ENCODE assay signal across 19 cellular contexts in genomic region chr6:1279065-1279464, GRCh38.
DNase-seq lines count a peak whose midpoint lies in the region; FAIRE-seq and TF ChIP-seq lines count a peak whose summit lies in the region.
"Had no signal": no experiment of that assay in that cellular context is flagged by ENCODE, and none has a peak within 500 bp of the region (broad histone marks: within the 10 kb centered on the region; RNA-seq: fewer than 3 reads in every experiment).

No MANE protein-coding gene starts in this region.

- no peak overlapping the region for H3K4me3 Mint-ChIP-seq in nephron
- H3K4me3 Mint-ChIP-seq: CD4-positive, alpha-beta T cell; CD8-positive, alpha-beta memory T cell; H9 had no signal

- DNase-seq in WERI-Rb-1 (peak; percentile 36), superior temporal gyrus (ENCODE audit: extremely low spot score) (no peak), H54 (ENCODE audit: insufficient read length, low spot score) (no peak)
- DNase-seq in effector CD4-positive, alpha-beta T cell = no peak
- DNase-seq: CD4-positive, alpha-beta T cell; CD8-positive, alpha-beta memory T cell; DMS 273 treated with DMSO at 0.1 percent for 48 hours; DMS79; EL; GDM1; GM23248; H9 had no signal

- H3K36me3 Mint-ChIP-seq in nephron (ENCODE audit: low read depth) = no peaks in the 10 kb centered on the region
- H3K36me3 Mint-ChIP-seq: CD14-positive monocyte had no signal

- no peak overlapping the region for H3K9ac ChIP-seq in BLaER1 treated with 17β-estradiol and CSF1 and Interleukin-3, amounts not matched to agents 10 nM and 100 nM
- H3K9ac ChIP-seq: GM23248 had no signal

- peak overlapping the region in 8 of 11 experiments; percentile 28 to 61 (median 41); a peak in 11 of 22 replicates for H3K4me2 ChIP-seq in BLaER1 treated with 17β-estradiol and CSF1 and Interleukin-3, amounts not matched to agents 10 nM and 100 nM

- H3K27ac ChIP-seq in BLaER1 treated with 17β-estradiol and CSF1 and Interleukin-3, amounts not matched to agents 10 nM and 100 nM = no peak overlapping the region
- H3K27ac ChIP-seq in WERI-Rb-1 = no peak overlapping the region
- H3K27ac ChIP-seq: GM23248 had no signal

- H3K4me1 Mint-ChIP-seq in nephron = peaks cover 5% of the 10 kb centered on the region
- H3K4me1 Mint-ChIP-seq: CD14-positive monocyte; CD8-positive, alpha-beta memory T cell; H9 had no signal

- TF ChIP-seq CTCF in WERI-Rb-1 (IDR thresholded peaks at IDR 0.05; ENCODE audit: low read depth, low read length) (no peak), nephron (IDR thresholded peaks at IDR 0.05; ENCODE audit: unreplicated experiment in 3 of 3) (no peak)

- H3K4me1 ChIP-seq in BLaER1 treated with 17β-estradiol and CSF1 and Interleukin-3, amounts not matched to agents 10 nM and 100 nM = peaks cover 0 to 22% (median 15%) of the 10 kb centered on the region in 10 experiments; a peak in 12 of 20 replicates

- no peak overlapping the region for H3K4me3 ChIP-seq in BLaER1 treated with 17β-estradiol and CSF1 and Interleukin-3, amounts not matched to agents 10 nM and 100 nM
- no peak overlapping the region for H3K4me3 ChIP-seq in WERI-Rb-1 (ENCODE audit: low read depth, low read length)
- H3K4me3 ChIP-seq: GM12878, GM23248 had no signal

- H3K27me3 ChIP-seq in BLaER1 treated with 17β-estradiol and CSF1 and Interleukin-3, amounts not matched to agents 10 nM and 100 nM = no peaks in the 10 kb centered on the region
- no peaks in the 10 kb centered on the region for H3K27me3 ChIP-seq in WERI-Rb-1 (ENCODE audit: insufficient read depth, low read depth, severe bottlenecking)

- peaks cover 0 to 12% (median under 1%) of the 10 kb centered on the region in 11 experiments; a peak in 9 of 22 replicates for H3K9me3 ChIP-seq in BLaER1 treated with 17β-estradiol and CSF1 and Interleukin-3, amounts not matched to agents 10 nM and 100 nM (replicated peaks in 1 of 11)
- no peaks in the 10 kb centered on the region for H3K9me3 ChIP-seq in WERI-Rb-1 (ENCODE audit: severe bottlenecking)

- no peak for FAIRE-seq in H54 (lab: Jason Lieb, UNC)
- FAIRE-seq: D721Med, GM12878, GM19239, H1 had no signal

- H3K9me3 Mint-ChIP-seq in nephron = peaks cover 10% of the 10 kb centered on the region
- H3K9me3 Mint-ChIP-seq: CD4-positive, alpha-beta T cell had no signal

- H3K27ac Mint-ChIP-seq in nephron = peak overlapping the region in 2 of 3 experiments; percentile 38 to 67
- H3K27ac Mint-ChIP-seq: CD14-positive monocyte; CD4-positive, alpha-beta T cell; CD8-positive, alpha-beta memory T cell; H9 had no signal

- H3K27me3 Mint-ChIP-seq in nephron (ENCODE audit: low read depth) = peaks cover 31% of the 10 kb centered on the region

- TF ChIP-seq POLR2A in H54 (IDR thresholded peaks at IDR 0.05; ENCODE audit: low read depth, low read length) = no peak

- H3K36me3 ChIP-seq in BLaER1 treated with 17β-estradiol and CSF1 and Interleukin-3, amounts not matched to agents 10 nM and 100 nM = no peaks in the 10 kb centered on the region
- H3K36me3 ChIP-seq in WERI-Rb-1 = no peaks in the 10 kb centered on the region

- no peaks in the 10 kb centered on the region for H4K20me1 ChIP-seq in BLaER1 treated with 17β-estradiol and CSF1 and Interleukin-3, amounts not matched to agents 10 nM and 100 nM
